8 cellular contexts compared by ENCODE assay signal in the genomic region with DNA sequence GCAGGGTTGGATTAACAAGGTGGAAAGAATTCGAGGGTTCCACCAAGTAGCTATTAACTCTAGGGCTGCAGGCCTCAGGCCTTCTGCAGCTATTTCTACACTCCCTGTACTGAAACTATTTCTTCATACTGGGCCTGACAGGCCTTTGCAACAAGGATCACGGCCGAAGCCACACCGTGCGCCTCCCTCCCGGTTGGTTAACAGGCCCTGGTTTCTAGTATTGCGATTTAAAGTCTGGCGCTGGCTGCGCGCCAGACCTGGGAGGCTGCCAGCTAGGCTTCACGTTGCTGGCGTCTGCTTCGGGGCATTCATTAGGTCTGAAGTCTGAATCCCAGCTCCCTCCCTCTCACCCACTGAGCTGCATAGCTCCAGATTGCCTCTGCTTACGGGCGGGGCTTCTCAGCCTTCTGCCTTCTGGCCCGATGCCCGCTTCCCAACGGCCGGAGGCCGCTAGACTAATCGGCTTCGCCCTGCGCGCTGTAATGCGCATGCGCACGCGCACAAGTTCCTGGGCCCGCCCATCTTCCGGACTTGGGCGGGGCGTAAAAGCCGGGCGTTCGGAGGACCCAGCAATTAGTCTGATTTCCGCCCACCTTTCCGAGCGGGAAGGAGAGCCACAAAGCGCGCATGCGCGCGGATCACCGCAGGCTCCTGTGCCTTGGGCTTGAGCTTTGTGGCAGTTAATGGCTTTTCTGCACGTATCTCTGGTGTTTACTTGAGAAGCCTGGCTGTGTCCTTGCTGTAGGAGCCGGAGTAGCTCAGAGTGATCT. TPM values are rescaled to one million over a fixed set of nuclear protein-coding genes. Genes with fewer than 3 reads are reported as not detected.
DNase-seq lines count a peak whose midpoint lies in the region; ATAC-seq and TF ChIP-seq lines count a peak whose summit lies in the region.

No MANE protein-coding gene starts in this region.

- H3K4me1 ChIP-seq in ES-I3 (ENCODE audit: insufficient read depth, low read length) (peaks cover 4% of the 10 kb centered on the region; the same call in 1 of the 2 replicates), HAP-1 (peaks cover 12% of the 10 kb centered on the region), MM.1S (ENCODE audit: low read length) (peaks cover 18% of the 10 kb centered on the region)

- TF ChIP-seq RAD21 in neural cell (conservative IDR thresholded peaks at IDR 0.05): peak; percentile 39

- no peak for TF ChIP-seq CTCF in MM.1S (IDR thresholded peaks at IDR 0.05; ENCODE audit: low read length)
- TF ChIP-seq CTCF in fibroblast of villous mesenchyme (IDR thresholded peaks at IDR 0.05; ENCODE audit: insufficient read depth, low read depth, low read length): no peak
- no peak for TF ChIP-seq CTCF in neural cell (IDR thresholded peaks at IDR 0.05; ENCODE audit: poor library complexity, severe bottlenecking)

- no peaks in the 10 kb centered on the region for H3K27me3 ChIP-seq in HAP-1 (ENCODE audit: low read depth)
- no peaks in the 10 kb centered on the region for H3K27me3 ChIP-seq in MM.1S (replicated peaks; ENCODE audit: insufficient read depth, low read length)
- no peaks in the 10 kb centered on the region for H3K27me3 ChIP-seq in neural cell (ENCODE audit: insufficient read depth, low read depth, low read length)

- peak overlapping the region; percentile 73 for H3K4me2 ChIP-seq in MM.1S (ENCODE audit: low read depth, low read length)
- peak overlapping the region; percentile 85 for H3K4me2 ChIP-seq in neural cell (ENCODE audit: low read length)

- H3K9me3 Mint-ChIP-seq in stimulated activated naive CD8-positive, alpha-beta T cell treated with anti-CD3 and anti-CD28 coated beads, Interleukin-15, amount 100 ng/mL, for 72 hours: no peaks in the 10 kb centered on the region

- no peaks in the 10 kb centered on the region for H3K9me2 ChIP-seq in MM.1S (replicated peaks; ENCODE audit: insufficient read depth, low read length)
- no peaks in the 10 kb centered on the region for H3K9me2 ChIP-seq in neural cell (ENCODE audit: insufficient read depth, low read length)

- in situ Hi-C loops in HAP-1 (cut with MboI; ENCODE audit: low sequenced_read_pairs): no loop called here

- H3K27ac ChIP-seq in MM.1S (ENCODE audit: low read length) (peak overlapping the region; percentile 88), neural cell (ENCODE audit: low read length) (peak overlapping the region; percentile 80)

- H3K9ac ChIP-seq in ES-I3 (ENCODE audit: low read depth, low read length) (peak overlapping the region; percentile 68), MM.1S (ENCODE audit: low read length) (peak overlapping the region; percentile 98), neural cell (ENCODE audit: low read length) (peak overlapping the region; percentile 81)

- TF ChIP-seq EP300 in neural cell (conservative IDR thresholded peaks at IDR 0.05; ENCODE audit: poor library complexity, severe bottlenecking): no peak

- DNase-seq in HAP-1 (ENCODE audit: low spot score in 2 of 2) (peak; percentile 99), MM.1S (peak; percentile 99), SHP77 treated with DMSO at 0.1 percent for 48 hours (lab: John Stamatoyannopoulos, UW) (peak; percentile 77), activated gamma-delta T cell treated with Interleukin-2 at 50 U/mL for 16 hours (peak; percentile 90), fibroblast of villous mesenchyme (ENCODE audit: low read depth) (peak; percentile 100)
- DNase-seq in stimulated activated naive CD8-positive, alpha-beta T cell treated with anti-CD3 and anti-CD28 coated beads, Interleukin-15, amount 100 ng/mL, for 72 hours: peak; percentile 97 to 99

- peak overlapping the region; percentile 99 to 100 for H3K4me3 Mint-ChIP-seq in stimulated activated naive CD8-positive, alpha-beta T cell treated with anti-CD3 and anti-CD28 coated beads, Interleukin-15, amount 100 ng/mL, for 72 hours

- peak; percentile 80 for ATAC-seq in stimulated activated naive CD8-positive, alpha-beta T cell treated with anti-CD3 and anti-CD28 coated beads, Interleukin-15, amount 100 ng/mL, for 72 hours

- H3F3A ChIP-seq in MM.1S (ENCODE audit: insufficient read depth, low read length) (peaks cover 58% of the 10 kb centered on the region), neural cell (ENCODE audit: insufficient read depth, low read length, poor library complexity, severe bottlenecking) (peaks cover 5% of the 10 kb centered on the region)

- peaks cover 30% of the 10 kb centered on the region for H4K20me1 ChIP-seq in MM.1S (ENCODE audit: insufficient read depth, low read length)
- no peaks in the 10 kb centered on the region for H4K20me1 ChIP-seq in neural cell (ENCODE audit: insufficient read depth)

- H2AFZ ChIP-seq in MM.1S (ENCODE audit: low read length): no peak overlapping the region
- peak overlapping the region; percentile 75 for H2AFZ ChIP-seq in neural cell (ENCODE audit: low read depth, low read length)

- H3K79me2 ChIP-seq in MM.1S (ENCODE audit: low read length): peaks cover 71% of the 10 kb centered on the region
- no peaks in the 10 kb centered on the region for H3K79me2 ChIP-seq in neural cell (replicated peaks; ENCODE audit: insufficient read depth, low read length)

- H3K4me1 Mint-ChIP-seq in stimulated activated naive CD8-positive, alpha-beta T cell treated with anti-CD3 and anti-CD28 coated beads, Interleukin-15, amount 100 ng/mL, for 72 hours: peaks cover 66% of the 10 kb centered on the region

- no peaks in the 10 kb centered on the region for H3K27me3 Mint-ChIP-seq in stimulated activated naive CD8-positive, alpha-beta T cell treated with anti-CD3 and anti-CD28 coated beads, Interleukin-15, amount 100 ng/mL, for 72 hours

- peak overlapping the region; percentile 97 to 99 for H3K27ac Mint-ChIP-seq in stimulated activated naive CD8-positive, alpha-beta T cell treated with anti-CD3 and anti-CD28 coated beads, Interleukin-15, amount 100 ng/mL, for 72 hours

- no peaks in the 10 kb centered on the region for H3K9me3 ChIP-seq in ES-I3 (ENCODE audit: control insufficient read depth, insufficient read depth, low read length)
- no peaks in the 10 kb centered on the region for H3K9me3 ChIP-seq in HAP-1
- no peaks in the 10 kb centered on the region for H3K9me3 ChIP-seq in MM.1S (replicated peaks; ENCODE audit: insufficient read depth, low read length)
- H3K9me3 ChIP-seq in neural cell (ENCODE audit: low read length): no peaks in the 10 kb centered on the region

- peaks cover 12% of the 10 kb centered on the region; the same call in 1 of the 2 replicates for H3K36me3 ChIP-seq in ES-I3 (ENCODE audit: insufficient read depth, low read length)
- H3K36me3 ChIP-seq in HAP-1 (replicated peaks): peaks cover 44% of the 10 kb centered on the region
- peaks cover 33% of the 10 kb centered on the region for H3K36me3 ChIP-seq in MM.1S (replicated peaks; ENCODE audit: insufficient read depth, low read length)
- H3K36me3 ChIP-seq in neural cell (ENCODE audit: insufficient read depth, low read length): no peaks in the 10 kb centered on the region

- H3K4me3 ChIP-seq in HAP-1: peak overlapping the region; percentile 90
- peak overlapping the region; percentile 99 for H3K4me3 ChIP-seq in MM.1S (ENCODE audit: low read length)
- peak overlapping the region; percentile 91 for H3K4me3 ChIP-seq in fibroblast of villous mesenchyme (ENCODE audit: low read depth, low read length)
- peak overlapping the region; percentile 71 for H3K4me3 ChIP-seq in neural cell (ENCODE audit: low read length)

TF ChIP-seq in neural cell, 6 proteins besides CTCF, POLR2A, EP300 and RAD21:
- TF ChIP-seq POLR2AphosphoS5 (IDR thresholded peaks at IDR 0.05) (peak; percentile 95), MXI1 (conservative IDR thresholded peaks at IDR 0.05; ENCODE audit: poor library complexity, severe bottlenecking) (peak; percentile 66), EZH2 (IDR thresholded peaks at IDR 0.05; ENCODE audit: borderline replicate concordance, insufficient read depth, low read length, poor library complexity, severe bottlenecking) (no peak), SMC3 (conservative IDR thresholded peaks at IDR 0.05; ENCODE audit: poor library complexity) (peak; percentile 46), TAF1 (IDR thresholded peaks at IDR 0.05; ENCODE audit: low read depth) (peak; percentile 43)
- TF ChIP-seq, protein P1, sequence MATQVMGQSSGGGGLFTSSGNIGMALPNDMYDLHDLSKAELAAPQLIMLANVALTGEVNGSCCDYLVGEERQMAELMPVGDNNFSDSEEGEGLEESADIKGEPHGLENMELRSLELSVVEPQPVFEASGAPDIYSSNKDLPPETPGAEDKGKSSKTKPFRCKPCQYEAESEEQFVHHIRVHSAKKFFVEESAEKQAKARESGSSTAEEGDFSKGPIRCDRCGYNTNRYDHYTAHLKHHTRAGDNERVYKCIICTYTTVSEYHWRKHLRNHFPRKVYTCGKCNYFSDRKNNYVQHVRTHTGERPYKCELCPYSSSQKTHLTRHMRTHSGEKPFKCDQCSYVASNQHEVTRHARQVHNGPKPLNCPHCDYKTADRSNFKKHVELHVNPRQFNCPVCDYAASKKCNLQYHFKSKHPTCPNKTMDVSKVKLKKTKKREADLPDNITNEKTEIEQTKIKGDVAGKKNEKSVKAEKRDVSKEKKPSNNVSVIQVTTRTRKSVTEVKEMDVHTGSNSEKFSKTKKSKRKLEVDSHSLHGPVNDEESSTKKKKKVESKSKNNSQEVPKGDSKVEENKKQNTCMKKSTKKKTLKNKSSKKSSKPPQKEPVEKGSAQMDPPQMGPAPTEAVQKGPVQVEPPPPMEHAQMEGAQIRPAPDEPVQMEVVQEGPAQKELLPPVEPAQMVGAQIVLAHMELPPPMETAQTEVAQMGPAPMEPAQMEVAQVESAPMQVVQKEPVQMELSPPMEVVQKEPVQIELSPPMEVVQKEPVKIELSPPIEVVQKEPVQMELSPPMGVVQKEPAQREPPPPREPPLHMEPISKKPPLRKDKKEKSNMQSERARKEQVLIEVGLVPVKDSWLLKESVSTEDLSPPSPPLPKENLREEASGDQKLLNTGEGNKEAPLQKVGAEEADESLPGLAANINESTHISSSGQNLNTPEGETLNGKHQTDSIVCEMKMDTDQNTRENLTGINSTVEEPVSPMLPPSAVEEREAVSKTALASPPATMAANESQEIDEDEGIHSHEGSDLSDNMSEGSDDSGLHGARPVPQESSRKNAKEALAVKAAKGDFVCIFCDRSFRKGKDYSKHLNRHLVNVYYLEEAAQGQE (IDR thresholded peaks at IDR 0.05; ENCODE audit: borderline replicate concordance): no peak

RNA-seq across cellular contexts. Expression of a gene that starts 1.6 kb away (rescaled TPM):
- total RNA-seq in fibroblast of villous mesenchyme: 497 and 586 TPM in 2 replicates
- 39.9 and 45.6 TPM in 2 replicates for polyA plus RNA-seq in neural cell
- polyA minus RNA-seq in neural cell: 32.6 and 33.8 TPM in 2 replicates

RNA-seq across cellular contexts. Expression of a gene that starts 16.2 kb away (rescaled TPM):
- total RNA-seq in fibroblast of villous mesenchyme: 1.3 TPM in 1 of 2 replicates, not detected in the other
- not detected in 2 replicates for polyA plus RNA-seq in neural cell
- not detected in 2 replicates for polyA minus RNA-seq in neural cell

RNA-seq across cellular contexts. Expression of a gene that starts 59.7 kb away (rescaled TPM):
- not detected in 2 replicates for total RNA-seq in fibroblast of villous mesenchyme
- polyA plus RNA-seq in neural cell: not detected in 2 replicates
- polyA minus RNA-seq in neural cell: not detected in 2 replicates

Comparison
In these comparisons a context has a peak if more than half of its experiments do, and no peak if none do; other contexts are left out.
1. Peak in every context shown above with its lines: DNase-seq, ATAC-seq, H3K4me3 ChIP-seq and H3K27ac ChIP-seq.